Comparison of ENCODE assay signal across 19 cellular contexts in genomic region chr21:32565856-32566465, GRCh38. TPM values are rescaled to one million over a fixed set of nuclear protein-coding genes. Genes with fewer than 3 reads are reported as not detected.
"Had no signal": no experiment of that assay in that cellular context is flagged by ENCODE, and none has a peak within 500 bp of the region (broad histone marks: within the 10 kb centered on the region; RNA-seq: fewer than 3 reads in every experiment).

No MANE protein-coding gene starts in this region.

- H3K27ac ChIP-seq: body of pancreas, left ventricle myocardium inferior, parathyroid adenoma, sigmoid colon, spleen, uterus had no signal

- H3K27me3 ChIP-seq: body of pancreas, sigmoid colon, tibial artery, uterus had no signal

- H3K36me3 ChIP-seq: left ventricle myocardium inferior, sigmoid colon, spleen, tibial artery, uterus had no signal

- H3K36me3 Mint-ChIP-seq: memory B cell had no signal

- H3K9me3 ChIP-seq: body of pancreas, mucosa of descending colon, tibial artery, uterus had no signal

- H3K4me3 Mint-ChIP-seq: activated naive CD8-positive, alpha-beta T cell treated with anti-CD3 and anti-CD28 coated beads, Interleukin-2, amount 10 ng/mL, durations not matched to agents 7 days and 5 days; memory B cell; naive thymus-derived CD4-positive, alpha-beta T cell had no signal

- H3K4me3 ChIP-seq: body of pancreas, left ventricle myocardium inferior, mucosa of descending colon, sigmoid colon, spleen, tibial artery, uterus had no signal

- DNase-seq: activated CD4-positive, alpha-beta T cell treated with anti-CD3 and anti-CD28 coated beads, Interleukin-2, amount 50 U/mL, for 1 hour; activated CD8-positive, alpha-beta memory T cell treated with anti-CD3 and anti-CD28 coated beads for 24 hours; activated naive CD8-positive, alpha-beta T cell treated with anti-CD3 and anti-CD28 coated beads, Interleukin-2, amount 10 ng/mL, durations not matched to agents 7 days and 5 days; body of pancreas; central memory CD4-positive, alpha-beta T cell; cortex of kidney; effector CD8-positive, alpha-beta T cell; hypothalamus; left ventricle myocardium inferior; mucosa of descending colon; naive thymus-derived CD4-positive, alpha-beta T cell; sigmoid colon; spleen; tibial artery; uterus had no signal

- ATAC-seq: activated CD4-positive, CD25-positive, alpha-beta regulatory T cell treated with anti-CD3 and anti-CD28 coated beads, Interleukin-2, amount 50 U/mL, for 24 hours; body of pancreas; mucosa of descending colon; naive thymus-derived CD4-positive, alpha-beta T cell had no signal

- H3K27ac Mint-ChIP-seq: activated naive CD8-positive, alpha-beta T cell treated with anti-CD3 and anti-CD28 coated beads, Interleukin-2, amount 10 ng/mL, durations not matched to agents 7 days and 5 days; memory B cell had no signal

RNA-seq across cellular contexts. Expression of gene TCP10L, which starts 19.4 kb away (rescaled TPM):
- total RNA-seq: endothelial cell of umbilical vein had no signal
